ENCODE assay signal across 42 cellular contexts in genomic region chr17:9783012-9783411, GRCh38. TPM values are rescaled to one million over a fixed set of nuclear protein-coding genes. Genes with fewer than 3 reads are reported as not detected.
"Had no signal": no experiment of that assay in that cellular context is flagged by ENCODE, and none has a peak within 500 bp of the region (broad histone marks: within the 10 kb centered on the region; RNA-seq: fewer than 3 reads in every experiment).

No MANE protein-coding gene starts in this region.

- H3K4me1 ChIP-seq: adrenal gland, ascending aorta, body of pancreas, breast epithelium had no signal

- ATAC-seq: activated naive CD4-positive, alpha-beta T cell treated with anti-CD3 and anti-CD28 coated beads, Interleukin-2, amount 50 U/mL, for 72 hours; activated naive CD8-positive, alpha-beta T cell treated with anti-CD3 and anti-CD28 coated beads, Interleukin-2, amount 50 U/mL, for 24 hours; activated T-cell treated with anti-CD3 and anti-CD28 coated beads, Interleukin-2, amount 50 U/mL, for 4 hours; activated T-cell treated with anti-CD3 and anti-CD28 coated beads, Interleukin-2, amount 50 U/mL, for 72 hours; activated T-helper 17 cell treated with anti-CD3 and anti-CD28 coated beads, Interleukin-2, amount 50 U/mL, for 72 hours; body of pancreas had no signal

- H3K4me1 Mint-ChIP-seq: activated naive CD4-positive, alpha-beta T cell treated with anti-CD3 and anti-CD28 coated beads, Interleukin-2, amount 10 ng/mL, durations not matched to agents 7 days and 5 days; activated naive CD4-positive, alpha-beta T cell treated with anti-CD3 and anti-CD28 coated beads, Interleukin-2, amount 50 U/mL, for 24 hours; activated naive CD8-positive, alpha-beta T cell treated with anti-CD3 and anti-CD28 coated beads for 36 hours; activated naive CD8-positive, alpha-beta T cell treated with anti-CD3 and anti-CD28 coated beads, Interleukin-2, amount 10 ng/mL, durations not matched to agents 7 days and 5 days; activated naive CD8-positive, alpha-beta T cell treated with anti-CD3 and anti-CD28 coated beads, Interleukin-2, amount 50 U/mL, for 24 hours; activated T-helper 17 cell treated with anti-CD3 and anti-CD28 coated beads, Interleukin-2, amount 50 U/mL, for 72 hours; brain; central memory CD8-positive, alpha-beta T cell had no signal

- H3K36me3 Mint-ChIP-seq: activated naive CD4-positive, alpha-beta T cell treated with anti-CD3 and anti-CD28 coated beads, Interleukin-2, amount 10 ng/mL, durations not matched to agents 7 days and 5 days; activated naive CD4-positive, alpha-beta T cell treated with anti-CD3 and anti-CD28 coated beads, Interleukin-2, amount 50 U/mL, for 24 hours; activated naive CD4-positive, alpha-beta T cell treated with anti-CD3 and anti-CD28 coated beads, Interleukin-2, amount 50 U/mL, for 72 hours; activated naive CD8-positive, alpha-beta T cell; activated naive CD8-positive, alpha-beta T cell treated with anti-CD3 and anti-CD28 coated beads for 36 hours; activated naive CD8-positive, alpha-beta T cell treated with anti-CD3 and anti-CD28 coated beads, Interleukin-2, amount 10 ng/mL, durations not matched to agents 7 days and 5 days; brain had no signal

- DNase-seq: activated effector memory CD4-positive, alpha-beta T cell treated with anti-CD3 and anti-CD28 coated beads, Interleukin-2, amount 50 U/mL, for 16 hours; activated effector memory CD4-positive, alpha-beta T cell treated with Interleukin-2 at 50 U/mL for 16 hours; activated gamma-delta T cell; activated gamma-delta T cell treated with Interleukin-2 at 50 U/mL for 16 hours; activated naive CD4-positive, alpha-beta T cell; activated naive CD4-positive, alpha-beta T cell treated with anti-CD3 and anti-CD28 coated beads for 36 hours; activated naive CD4-positive, alpha-beta T cell treated with anti-CD3 and anti-CD28 coated beads, Interleukin-2, amount 10 ng/mL, durations not matched to agents 7 days and 5 days; activated naive CD4-positive, alpha-beta T cell treated with anti-CD3 and anti-CD28 coated beads, Interleukin-2, amount 50 U/mL, for 16 hours; activated naive CD4-positive, alpha-beta T cell treated with Interleukin-2 at 50 U/mL for 16 hours; activated naive CD8-positive, alpha-beta T cell treated with anti-CD3 and anti-CD28 coated beads for 36 hours; activated naive CD8-positive, alpha-beta T cell treated with anti-CD3 and anti-CD28 coated beads, Interleukin-2, amount 10 ng/mL, durations not matched to agents 7 days and 5 days; activated naive CD8-positive, alpha-beta T cell treated with anti-CD3 and anti-CD28 coated beads, Interleukin-2, amount 50 U/mL, for 24 hours; activated T-cell treated with anti-CD3 and anti-CD28 coated beads, Interleukin-2, amount 50 U/mL, for 24 hours; activated T-cell treated with anti-CD3 and anti-CD28 coated beads, Interleukin-2, amount 50 U/mL, for 4 hours; activated T-cell treated with anti-CD3 and anti-CD28 coated beads, Interleukin-2, amount 50 U/mL, for 48 hours; activated T-cell treated with anti-CD3 and anti-CD28 coated beads, Interleukin-2, amount 50 U/mL, for 72 hours; adrenal gland; amniotic stem cell; amygdala; anterior cingulate cortex; aorta; body of pancreas; brain microvascular endothelial cell; caudate nucleus; central memory CD4-positive, alpha-beta T cell; cerebellar nuclear complex had no signal

- H3K27me3 Mint-ChIP-seq: activated naive CD8-positive, alpha-beta T cell treated with anti-CD3 and anti-CD28 coated beads, Interleukin-2, amount 10 ng/mL, durations not matched to agents 7 days and 5 days had no signal

- H3K9me3 Mint-ChIP-seq: activated naive CD4-positive, alpha-beta T cell treated with anti-CD3 and anti-CD28 coated beads for 36 hours; activated naive CD4-positive, alpha-beta T cell treated with anti-CD3 and anti-CD28 coated beads, Interleukin-2, amount 10 ng/mL, durations not matched to agents 7 days and 5 days; activated naive CD4-positive, alpha-beta T cell treated with anti-CD3 and anti-CD28 coated beads, Interleukin-2, amount 50 U/mL, for 24 hours; activated naive CD4-positive, alpha-beta T cell treated with anti-CD3 and anti-CD28 coated beads, Interleukin-2, amount 50 U/mL, for 72 hours; activated naive CD8-positive, alpha-beta T cell treated with anti-CD3 and anti-CD28 coated beads for 36 hours; activated naive CD8-positive, alpha-beta T cell treated with anti-CD3 and anti-CD28 coated beads, Interleukin-2, amount 10 ng/mL, durations not matched to agents 7 days and 5 days; activated naive CD8-positive, alpha-beta T cell treated with anti-CD3 and anti-CD28 coated beads, Interleukin-2, amount 50 U/mL, for 24 hours; activated T-cell treated with anti-CD3 and anti-CD28 coated beads, Interleukin-2, amount 50 U/mL, for 24 hours; activated T-cell treated with anti-CD3 and anti-CD28 coated beads, Interleukin-2, amount 50 U/mL, for 4 hours; activated T-helper 1 cell treated with anti-CD3 and anti-CD28 coated beads, Interleukin-12 subunit alpha, Interleukin-12 subunit beta, Interleukin-2, Interleukin-4 antibody, amounts not matched to agents 30 ng/mL and 10 ng/mL and 1 ng/mL, durations not matched to agents 14 hours and 24 hours and 36 hours; activated T-helper 17 cell treated with anti-CD3 and anti-CD28 coated beads, Interleukin-2, amount 50 U/mL, for 72 hours; activated T-helper 2 cell treated with anti-CD3 and anti-CD28 coated beads, Interferon-gamma antibody, Interleukin-2, Interleukin-4, amounts not matched to agents 10 μg/mL and 5 μg/mL and 100 μg/mL, durations not matched to agents 14 hours and 24 hours and 36 hours; central memory CD8-positive, alpha-beta T cell had no signal

- H3K27me3 ChIP-seq: adrenal gland, ascending aorta, body of pancreas, brain microvascular endothelial cell, breast epithelium had no signal

- H3K27ac Mint-ChIP-seq: activated naive CD4-positive, alpha-beta T cell treated with anti-CD3 and anti-CD28 coated beads for 36 hours; activated naive CD4-positive, alpha-beta T cell treated with anti-CD3 and anti-CD28 coated beads, Interleukin-2, amount 10 ng/mL, durations not matched to agents 7 days and 5 days; activated naive CD4-positive, alpha-beta T cell treated with anti-CD3 and anti-CD28 coated beads, Interleukin-2, amount 50 U/mL, for 24 hours; activated naive CD4-positive, alpha-beta T cell treated with anti-CD3 and anti-CD28 coated beads, Interleukin-2, amount 50 U/mL, for 72 hours; activated naive CD8-positive, alpha-beta T cell; activated naive CD8-positive, alpha-beta T cell treated with anti-CD3 and anti-CD28 coated beads for 36 hours; activated naive CD8-positive, alpha-beta T cell treated with anti-CD3 and anti-CD28 coated beads, Interleukin-2, amount 10 ng/mL, durations not matched to agents 7 days and 5 days; activated naive CD8-positive, alpha-beta T cell treated with anti-CD3 and anti-CD28 coated beads, Interleukin-2, amount 50 U/mL, for 24 hours; activated T-cell treated with anti-CD3 and anti-CD28 coated beads, Interleukin-2, amount 50 U/mL, for 24 hours; activated T-cell treated with anti-CD3 and anti-CD28 coated beads, Interleukin-2, amount 50 U/mL, for 72 hours; activated T-helper 1 cell treated with anti-CD3 and anti-CD28 coated beads, Interleukin-12 subunit alpha, Interleukin-12 subunit beta, Interleukin-2, Interleukin-4 antibody, amounts not matched to agents 30 ng/mL and 10 ng/mL and 1 ng/mL, durations not matched to agents 14 hours and 24 hours and 36 hours; activated T-helper 17 cell treated with anti-CD3 and anti-CD28 coated beads, Interleukin-2, amount 50 U/mL, for 72 hours; activated T-helper 2 cell treated with anti-CD3 and anti-CD28 coated beads, Interferon-gamma antibody, Interleukin-2, Interleukin-4, amounts not matched to agents 10 μg/mL and 5 μg/mL and 100 μg/mL, durations not matched to agents 14 hours and 24 hours and 36 hours; brain had no signal

- H3K27ac ChIP-seq: adrenal gland, ascending aorta, body of pancreas, brain microvascular endothelial cell, breast epithelium, cardiac muscle cell had no signal

- H3K4me3 Mint-ChIP-seq: activated naive CD4-positive, alpha-beta T cell treated with anti-CD3 and anti-CD28 coated beads for 36 hours; activated naive CD4-positive, alpha-beta T cell treated with anti-CD3 and anti-CD28 coated beads, Interleukin-2, amount 10 ng/mL, durations not matched to agents 7 days and 5 days; activated naive CD4-positive, alpha-beta T cell treated with anti-CD3 and anti-CD28 coated beads, Interleukin-2, amount 50 U/mL, for 24 hours; activated naive CD8-positive, alpha-beta T cell; activated naive CD8-positive, alpha-beta T cell treated with anti-CD3 and anti-CD28 coated beads for 36 hours; activated naive CD8-positive, alpha-beta T cell treated with anti-CD3 and anti-CD28 coated beads, Interleukin-2, amount 10 ng/mL, durations not matched to agents 7 days and 5 days; activated naive CD8-positive, alpha-beta T cell treated with anti-CD3 and anti-CD28 coated beads, Interleukin-2, amount 50 U/mL, for 24 hours; activated T-cell treated with anti-CD3 and anti-CD28 coated beads, Interleukin-2, amount 50 U/mL, for 24 hours; activated T-cell treated with anti-CD3 and anti-CD28 coated beads, Interleukin-2, amount 50 U/mL, for 4 hours; activated T-cell treated with anti-CD3 and anti-CD28 coated beads, Interleukin-2, amount 50 U/mL, for 72 hours; activated T-helper 1 cell treated with anti-CD3 and anti-CD28 coated beads, Interleukin-12 subunit alpha, Interleukin-12 subunit beta, Interleukin-2, Interleukin-4 antibody, amounts not matched to agents 30 ng/mL and 10 ng/mL and 1 ng/mL, durations not matched to agents 14 hours and 24 hours and 36 hours; activated T-helper 17 cell treated with anti-CD3 and anti-CD28 coated beads, Interleukin-2, amount 50 U/mL, for 72 hours; brain; central memory CD8-positive, alpha-beta T cell had no signal

- H3K9me3 ChIP-seq: adrenal gland, ascending aorta, body of pancreas, breast epithelium had no signal

RNA-seq across cellular contexts. Expression of gene DHRS7C, which starts 8.4 kb away (rescaled TPM):
- total RNA-seq: activated naive CD4-positive, alpha-beta T cell treated with anti-CD3 and anti-CD28 coated beads for 36 hours; activated naive CD4-positive, alpha-beta T cell treated with anti-CD3 and anti-CD28 coated beads, Interleukin-2, amount 50 U/mL, for 72 hours; activated naive CD8-positive, alpha-beta T cell treated with anti-CD3 and anti-CD28 coated beads for 36 hours; activated naive CD8-positive, alpha-beta T cell treated with anti-CD3 and anti-CD28 coated beads, Interleukin-2, amount 10 ng/mL, durations not matched to agents 7 days and 5 days; activated T-cell treated with anti-CD3 and anti-CD28 coated beads, Interleukin-2, amount 50 U/mL, for 4 hours; activated T-cell treated with anti-CD3 and anti-CD28 coated beads, Interleukin-2, amount 50 U/mL, for 72 hours; activated T-helper 1 cell treated with anti-CD3 and anti-CD28 coated beads, Interleukin-12 subunit alpha, Interleukin-12 subunit beta, Interleukin-2, Interleukin-4 antibody, amounts not matched to agents 30 ng/mL and 10 ng/mL and 1 ng/mL, durations not matched to agents 14 hours and 24 hours and 36 hours; activated T-helper 17 cell treated with anti-CD3 and anti-CD28 coated beads, Interleukin-2, amount 50 U/mL, for 72 hours; activated T-helper 2 cell treated with anti-CD3 and anti-CD28 coated beads, Interferon-gamma antibody, Interleukin-2, Interleukin-4, amounts not matched to agents 10 μg/mL and 5 μg/mL and 100 μg/mL, durations not matched to agents 14 hours and 24 hours and 36 hours; adrenal gland; aorta; ascending aorta; astrocyte; body of pancreas; breast epithelium; bronchial epithelial cell; cerebellum; chondrocyte had no signal

RNA-seq across cellular contexts. Expression of gene GSG1L2, which starts 38.9 kb away (rescaled TPM):
- total RNA-seq: activated naive CD4-positive, alpha-beta T cell treated with anti-CD3 and anti-CD28 coated beads for 36 hours; activated naive CD4-positive, alpha-beta T cell treated with anti-CD3 and anti-CD28 coated beads, Interleukin-2, amount 50 U/mL, for 72 hours; activated naive CD8-positive, alpha-beta T cell treated with anti-CD3 and anti-CD28 coated beads for 36 hours; activated naive CD8-positive, alpha-beta T cell treated with anti-CD3 and anti-CD28 coated beads, Interleukin-2, amount 10 ng/mL, durations not matched to agents 7 days and 5 days; activated T-cell treated with anti-CD3 and anti-CD28 coated beads, Interleukin-2, amount 50 U/mL, for 4 hours; activated T-cell treated with anti-CD3 and anti-CD28 coated beads, Interleukin-2, amount 50 U/mL, for 72 hours; activated T-helper 1 cell treated with anti-CD3 and anti-CD28 coated beads, Interleukin-12 subunit alpha, Interleukin-12 subunit beta, Interleukin-2, Interleukin-4 antibody, amounts not matched to agents 30 ng/mL and 10 ng/mL and 1 ng/mL, durations not matched to agents 14 hours and 24 hours and 36 hours; activated T-helper 17 cell treated with anti-CD3 and anti-CD28 coated beads, Interleukin-2, amount 50 U/mL, for 72 hours; activated T-helper 2 cell treated with anti-CD3 and anti-CD28 coated beads, Interferon-gamma antibody, Interleukin-2, Interleukin-4, amounts not matched to agents 10 μg/mL and 5 μg/mL and 100 μg/mL, durations not matched to agents 14 hours and 24 hours and 36 hours; adrenal gland; aorta; ascending aorta; astrocyte; body of pancreas; breast epithelium; bronchial epithelial cell; cardiac muscle cell; cardiac septum; cerebellum; chondrocyte had no signal

RNA-seq across cellular contexts. Expression of gene GLP2R, which starts 42.7 kb away (rescaled TPM):
- total RNA-seq: activated naive CD4-positive, alpha-beta T cell treated with anti-CD3 and anti-CD28 coated beads for 36 hours; activated naive CD4-positive, alpha-beta T cell treated with anti-CD3 and anti-CD28 coated beads, Interleukin-2, amount 50 U/mL, for 72 hours; activated naive CD8-positive, alpha-beta T cell treated with anti-CD3 and anti-CD28 coated beads for 36 hours; activated naive CD8-positive, alpha-beta T cell treated with anti-CD3 and anti-CD28 coated beads, Interleukin-2, amount 10 ng/mL, durations not matched to agents 7 days and 5 days; activated T-cell treated with anti-CD3 and anti-CD28 coated beads, Interleukin-2, amount 50 U/mL, for 4 hours; activated T-cell treated with anti-CD3 and anti-CD28 coated beads, Interleukin-2, amount 50 U/mL, for 72 hours; activated T-helper 1 cell treated with anti-CD3 and anti-CD28 coated beads, Interleukin-12 subunit alpha, Interleukin-12 subunit beta, Interleukin-2, Interleukin-4 antibody, amounts not matched to agents 30 ng/mL and 10 ng/mL and 1 ng/mL, durations not matched to agents 14 hours and 24 hours and 36 hours; activated T-helper 17 cell treated with anti-CD3 and anti-CD28 coated beads, Interleukin-2, amount 50 U/mL, for 72 hours; activated T-helper 2 cell treated with anti-CD3 and anti-CD28 coated beads, Interferon-gamma antibody, Interleukin-2, Interleukin-4, amounts not matched to agents 10 μg/mL and 5 μg/mL and 100 μg/mL, durations not matched to agents 14 hours and 24 hours and 36 hours; ascending aorta; cardiac muscle cell had no signal
